ENCODE assay signal across 11 cellular contexts in the genomic region with DNA sequence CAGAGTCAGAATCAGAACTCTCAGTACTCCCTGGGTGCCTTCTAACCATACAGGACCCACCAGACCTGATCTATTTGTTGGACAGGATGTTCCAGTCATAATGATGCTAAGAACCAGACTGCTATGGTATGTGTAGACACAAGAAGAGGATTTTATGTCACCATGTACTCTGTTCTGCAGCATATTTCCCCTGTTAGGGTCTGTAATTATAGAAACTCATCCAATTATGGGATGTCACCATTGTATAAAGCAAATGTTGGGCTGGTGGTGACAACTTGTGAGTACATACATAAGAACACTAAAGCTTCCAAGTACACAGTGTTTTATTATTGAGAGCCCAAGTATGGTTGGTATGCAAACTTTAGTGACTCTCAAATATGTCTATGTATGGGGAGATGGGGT.
DNase-seq lines count a peak whose midpoint lies in the region; ATAC-seq and TF ChIP-seq lines count a peak whose summit lies in the region.
"Had no signal": no experiment of that assay in that cellular context is flagged by ENCODE, and none has a peak within 500 bp of the region (broad histone marks: within the 10 kb centered on the region; RNA-seq: fewer than 3 reads in every experiment).

No MANE protein-coding gene starts in this region.

- H4K20me1 ChIP-seq in fibroblast of lung (ENCODE audit: control insufficient read depth, extremely low read depth, insufficient read depth, low read length), result no peaks in the 10 kb centered on the region

- H3K4me1 ChIP-seq in heart left ventricle (peaks cover 7 to 58% (median 25%) of the 10 kb centered on the region in 12 donors), fibroblast of lung (ENCODE audit: control insufficient read depth, extremely low read depth, insufficient read depth, low read length) (peaks cover 14% of the 10 kb centered on the region)

- H3K4me2 ChIP-seq in fibroblast of lung (ENCODE audit: extremely low read depth, insufficient read depth, low read length), result peak overlapping the region; percentile 21

- peak; percentile 28 to 55 (median 36) for ATAC-seq in heart left ventricle
- no peak for ATAC-seq in left cardiac atrium
- peak; percentile 67 for ATAC-seq in HG03135 (IDR thresholded peaks at IDR 0.05; ENCODE audit: unreplicated experiment)
- ATAC-seq in HG03045 (IDR thresholded peaks at IDR 0.05; ENCODE audit: unreplicated experiment), result no peak

- peaks cover 54% of the 10 kb centered on the region for H3K79me2 ChIP-seq in fibroblast of lung (ENCODE audit: control insufficient read depth, insufficient read depth, low read length)

- H3K9ac ChIP-seq in fibroblast of lung (ENCODE audit: insufficient read depth, low read length), result no peak overlapping the region

- DNase-seq in heart left ventricle (no peak), left cardiac atrium (no peak), fibroblast of lung (ENCODE audit: low read depth in 2 of 2) (peak in 1 of 2 donors; percentile 27), HuH-7.5 (ENCODE audit: low spot score) (no peak), AML-193 (lab: John Stamatoyannopoulos, UW) (no peak)
- no peak for DNase-seq in stimulated activated CD4-positive, alpha-beta T cell treated with anti-CD3 and anti-CD28 coated beads, Interleukin-1b, Interleukin-23, amount 100 ng/mL, for 48 hours
- DNase-seq: activated CD4-positive, alpha-beta memory T cell treated with anti-CD3 and anti-CD28 coated beads, Interleukin-2, amount 10 ng/mL, durations not matched to agents 7 days and 5 days; NCI-H146 had no signal

- peaks cover 0 to 32% (median 11%) of the 10 kb centered on the region in 9 donors for H3K36me3 ChIP-seq in heart left ventricle
- H3K36me3 ChIP-seq in fibroblast of lung (ENCODE audit: control insufficient read depth, insufficient read depth, low read length), result peaks cover 5% of the 10 kb centered on the region

- no peaks in the 10 kb centered on the region for H3K9me3 ChIP-seq in heart left ventricle
- no peaks in the 10 kb centered on the region for H3K9me3 ChIP-seq in fibroblast of lung (ENCODE audit: control insufficient read depth, insufficient read depth, low read depth, low read length)

- TF ChIP-seq CTCF in heart left ventricle (IDR thresholded peaks at IDR 0.05) (no peak), fibroblast of lung (conservative IDR thresholded peaks at IDR 0.05 in 1 of 2, IDR thresholded peaks at IDR 0.05 in 1 of 2; ENCODE audit: low read depth in 1 of 2, low read length in 2 of 2) (no peak)

- no peak for TF ChIP-seq POLR2A in heart left ventricle (IDR thresholded peaks at IDR 0.05)

- intact Hi-C loops in heart left ventricle (cut with DNase I) (no loop called here), left cardiac atrium (cut with DNase I) (no loop called here)

- H3K27me3 ChIP-seq in heart left ventricle, result no peaks in the 10 kb centered on the region
- H3K27me3 ChIP-seq in fibroblast of lung (ENCODE audit: control insufficient read depth, insufficient read depth, low read length), result no peaks in the 10 kb centered on the region

- no peak overlapping the region for H3K4me3 ChIP-seq in heart left ventricle
- H3K4me3 ChIP-seq in fibroblast of lung (replicated peaks in 1 of 4; ENCODE audit: control extremely low read depth in 1 of 4, insufficient read depth in 1 of 4, low read depth in 3 of 4, low read length in 4 of 4), result no peak overlapping the region

- H3K27ac ChIP-seq in heart left ventricle, result peak overlapping the region in 6 of 12 donors; percentile 2 to 43 (median 17)
- H3K27ac ChIP-seq in fibroblast of lung (ENCODE audit: insufficient read depth, low read length), result peak overlapping the region; percentile 22
- H3K27ac ChIP-seq: RWPE1 had no signal

- H2AFZ ChIP-seq in fibroblast of lung (ENCODE audit: low read length), result no peak overlapping the region

Comparison
In these comparisons a context has a peak if more than half of its experiments do, and no peak if none do; other contexts are left out.
1. ATAC-seq: peak in heart left ventricle (4 of 4) and HG03135 (single experiment); none in left cardiac atrium (0 of 2) and HG03045 (single experiment).